ENCODE assay signal across 18 cellular contexts in genomic region chr16:81861915-81862314, GRCh38.
A peak's percentile ranks its signal among the peaks of the same experiment; 100 is the strongest.
DNase-seq lines count a peak whose midpoint lies in the region; ATAC-seq, FAIRE-seq and TF ChIP-seq lines count a peak whose summit lies in the region.
"Had no signal": no experiment of that assay in that cellular context is flagged by ENCODE, and none has a peak within 500 bp of the region (broad histone marks: within the 10 kb centered on the region; RNA-seq: fewer than 3 reads in every experiment).

No MANE protein-coding gene starts in this region.

- H4K20me1 ChIP-seq in DOHH2 (ENCODE audit: control insufficient read depth, insufficient read depth, low read depth, low read length) (no peaks in the 10 kb centered on the region), MM.1S (ENCODE audit: insufficient read depth, low read length) (no peaks in the 10 kb centered on the region)

- no peak for TF ChIP-seq CTCF in DOHH2 (IDR thresholded peaks at IDR 0.05; ENCODE audit: low read depth, low read length, poor library complexity, severe bottlenecking)
- TF ChIP-seq CTCF in RWPE2 (IDR thresholded peaks at IDR 0.05; ENCODE audit: poor library complexity, severe bottlenecking) = no peak
- no peak for TF ChIP-seq CTCF in MM.1S (IDR thresholded peaks at IDR 0.05; ENCODE audit: low read length)
- TF ChIP-seq CTCF in D721Med (IDR thresholded peaks at IDR 0.05; ENCODE audit: insufficient read depth, missing control alignments) = no peak

- no peak for FAIRE-seq in D721Med (lab: Jason Lieb, UNC)
- FAIRE-seq: G401.6, GM12878 had no signal

- peak; percentile 38; the same call in 2 of the 3 replicates for ATAC-seq in RWPE2 (ENCODE audit: low read depth)
- peak; percentile 42 for ATAC-seq in left ventricle myocardium superior
- ATAC-seq: GM12878, left lobe of liver had no signal

- DNase-seq in RWPE2 (ENCODE audit: low spot score) = no peak
- DNase-seq in left ventricle myocardium superior = no peak
- DNase-seq in pulmonary artery endothelial cell (ENCODE audit: low read depth, low spot score) = peak; percentile 26
- DNase-seq in MM.1S = no peak
- no peak for DNase-seq in activated CD4-positive, alpha-beta T cell treated with anti-CD3 and anti-CD28 coated beads, Interleukin-2, amount 50 U/mL, for 4 hours
- DNase-seq in stimulated activated CD8-positive, alpha-beta memory T cell treated with anti-CD3 and anti-CD28 coated beads, Interleukin-4, amount 100 ng/mL, for 48 hours = no peak
- DNase-seq in D721Med (ENCODE audit: insufficient read length, low spot score) = no peak
- DNase-seq: activated CD4-positive, CD25-positive, alpha-beta regulatory T cell treated with anti-CD3 and anti-CD28 coated beads, Interleukin-2, amount 50 U/mL, for 72 hours; central memory CD4-positive, alpha-beta T cell; effector CD4-positive, alpha-beta T cell; naive thymus-derived CD4-positive, alpha-beta T cell; NCI-H1930; NCI-H510A; SJCRH30 had no signal

- H3K27me3 ChIP-seq in DOHH2 (ENCODE audit: control insufficient read depth, low read length) (no peaks in the 10 kb centered on the region), RWPE2 (ENCODE audit: insufficient read depth, poor library complexity, severe bottlenecking) (no peaks in the 10 kb centered on the region), MM.1S (replicated peaks; ENCODE audit: insufficient read depth, low read length) (no peaks in the 10 kb centered on the region)
- H3K27me3 ChIP-seq: SJCRH30 had no signal

- H3K4me1 ChIP-seq in DOHH2 (ENCODE audit: control insufficient read depth, low read length) = peaks cover 74% of the 10 kb centered on the region
- peaks cover 5% of the 10 kb centered on the region for H3K4me1 ChIP-seq in RWPE2 (ENCODE audit: insufficient read depth, poor library complexity, severe bottlenecking)
- peaks cover 13% of the 10 kb centered on the region; the same call in 1 of the 2 replicates for H3K4me1 ChIP-seq in MM.1S (ENCODE audit: low read length)
- H3K4me1 ChIP-seq: SJCRH30 had no signal

- peaks cover 63% of the 10 kb centered on the region for H3K79me2 ChIP-seq in DOHH2 (ENCODE audit: control insufficient read depth, low read length)
- H3K79me2 ChIP-seq in MM.1S (ENCODE audit: low read length) = 0 out of 2 replicates have a peak, but pooled peaks cover 5% of the 10 kb centered on the region

- peaks cover 36% of the 10 kb centered on the region for H3F3A ChIP-seq in DOHH2 (ENCODE audit: control insufficient read depth, insufficient read depth)
- peaks cover 14% of the 10 kb centered on the region for H3F3A ChIP-seq in MM.1S (ENCODE audit: insufficient read depth, low read length)

- peak overlapping the region; percentile 90 for H3K27ac ChIP-seq in DOHH2 (ENCODE audit: low read depth, low read length)
- no peak overlapping the region for H3K27ac ChIP-seq in RWPE2 (ENCODE audit: poor library complexity, severe bottlenecking)
- no peak overlapping the region for H3K27ac ChIP-seq in MM.1S (ENCODE audit: low read length)
- H3K27ac ChIP-seq: SJCRH30 had no signal

- H3K36me3 ChIP-seq in DOHH2 (ENCODE audit: control insufficient read depth, low read length) (peaks cover 82% of the 10 kb centered on the region), RWPE2 (ENCODE audit: low read depth) (no peaks in the 10 kb centered on the region), MM.1S (replicated peaks; ENCODE audit: insufficient read depth, low read length) (no peaks in the 10 kb centered on the region)
- H3K36me3 ChIP-seq: SJCRH30 had no signal

- H3K9me2 ChIP-seq in DOHH2 (replicated peaks; ENCODE audit: control insufficient read depth, low read length) = no peaks in the 10 kb centered on the region
- H3K9me2 ChIP-seq in MM.1S (replicated peaks; ENCODE audit: insufficient read depth, low read length) = no peaks in the 10 kb centered on the region

- H3K9ac ChIP-seq in MM.1S (ENCODE audit: low read length) = no peak overlapping the region

- H3K4me2 ChIP-seq in DOHH2 (ENCODE audit: low read length) (peak overlapping the region; percentile 76), MM.1S (ENCODE audit: low read depth, low read length) (no peak overlapping the region)

- H3K4me3 ChIP-seq in DOHH2 (ENCODE audit: low read length) = peak overlapping the region; percentile 63; the same call in 1 of the 2 replicates
- no peak overlapping the region for H3K4me3 ChIP-seq in RWPE2 (ENCODE audit: severe bottlenecking)
- no peak overlapping the region for H3K4me3 ChIP-seq in MM.1S (ENCODE audit: low read length)
- H3K4me3 ChIP-seq: GM12878, SJCRH30 had no signal

- H3K9me3 ChIP-seq in DOHH2 (ENCODE audit: control insufficient read depth, insufficient read depth, low read length) (no peaks in the 10 kb centered on the region), RWPE2 (ENCODE audit: severe bottlenecking) (no peaks in the 10 kb centered on the region), MM.1S (replicated peaks; ENCODE audit: insufficient read depth, low read length) (no peaks in the 10 kb centered on the region)
- H3K9me3 ChIP-seq: SJCRH30 had no signal

- intact Hi-C loops in left ventricle myocardium superior (cut with micrococcal nuclease) = no loop called here

- no peak overlapping the region for H2AFZ ChIP-seq in MM.1S (ENCODE audit: low read length)
